In the genomic region with DNA sequence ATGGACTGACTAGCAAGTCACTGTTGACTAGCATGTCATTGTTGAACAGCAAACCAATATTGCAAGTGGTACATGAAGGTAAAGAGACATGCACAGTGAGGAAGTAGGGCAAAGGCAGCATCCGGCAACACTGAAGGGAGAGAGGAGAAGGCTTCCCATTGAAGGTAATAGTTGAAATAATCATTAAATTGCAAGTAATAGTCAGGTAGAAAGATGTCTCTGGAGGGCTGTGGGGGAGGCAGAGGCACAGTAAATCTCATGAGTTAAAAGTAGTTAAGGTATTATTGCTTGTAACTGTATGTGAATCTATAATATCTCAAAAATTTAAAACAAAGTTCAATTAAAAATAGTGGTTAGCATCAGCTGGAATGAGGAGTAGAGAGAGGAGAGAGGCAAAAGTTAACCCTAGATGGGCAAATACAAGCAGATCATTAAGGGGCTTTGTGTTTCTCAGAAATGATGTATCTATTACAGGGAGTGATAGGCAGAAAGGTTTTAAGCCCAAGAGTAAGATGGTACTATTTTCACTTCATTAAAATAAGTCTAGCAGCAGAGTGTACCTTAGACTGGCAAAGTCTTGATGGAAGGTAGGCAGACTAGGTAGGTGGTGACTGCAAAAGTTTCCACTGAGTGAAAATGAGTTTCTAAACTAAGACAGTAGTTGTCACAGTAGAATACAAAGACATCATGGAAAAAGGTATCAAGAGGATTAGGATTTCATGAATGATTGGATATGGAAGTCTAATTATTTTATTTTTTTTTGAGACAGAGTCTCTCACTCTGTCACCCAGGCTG, we compare ENCODE assay signal across 34 cellular contexts.
A peak's percentile ranks its signal among the peaks of the same experiment; 100 is the strongest.
DNase-seq lines count a peak whose midpoint lies in the region; ATAC-seq and TF ChIP-seq lines count a peak whose summit lies in the region.
"Had no signal": no experiment of that assay in that cellular context is flagged by ENCODE, and none has a peak within 500 bp of the region (broad histone marks: within the 10 kb centered on the region; RNA-seq: fewer than 3 reads in every experiment).

No MANE protein-coding gene starts in this region.

- H3K4me2 ChIP-seq in Karpas-422 (ENCODE audit: low read depth, low read length, poor library complexity, severe bottlenecking) (no peak overlapping the region), GM23338 (no peak overlapping the region)
- H3K4me2 ChIP-seq: A549; BLaER1; BLaER1 treated with 17β-estradiol and CSF1 and Interleukin-3, amounts not matched to agents 10 nM and 100 nM had no signal

- H3K4me1 Mint-ChIP-seq in Caco-2 (ENCODE audit: low read depth, unreplicated experiment) (peaks cover 22% of the 10 kb centered on the region), GM23338 (no peaks in the 10 kb centered on the region)
- H3K4me1 Mint-ChIP-seq: B cell; CD14-positive monocyte; CD4-positive, CD25-positive, alpha-beta regulatory T cell; CD8-positive, alpha-beta memory T cell had no signal

- H3K4me1 ChIP-seq in Caco-2 (peaks cover 33% of the 10 kb centered on the region), Karpas-422 (ENCODE audit: low read length) (no peaks in the 10 kb centered on the region), GM23338 (ENCODE audit: insufficient read depth) (no peaks in the 10 kb centered on the region)
- H3K4me1 ChIP-seq: A549, BE2C had no signal

- H3K27me3 Mint-ChIP-seq in Caco-2 (ENCODE audit: insufficient read depth, unreplicated experiment) (no peaks in the 10 kb centered on the region), GM23338 (ENCODE audit: insufficient read depth, low read depth, poor library complexity) (no peaks in the 10 kb centered on the region)
- H3K27me3 Mint-ChIP-seq: B cell; CD4-positive, alpha-beta T cell; CD8-positive, alpha-beta memory T cell had no signal

- H3K36me3 ChIP-seq in Caco-2 (ENCODE audit: control insufficient read depth, insufficient read depth, low read length), result no peaks in the 10 kb centered on the region
- no peaks in the 10 kb centered on the region for H3K36me3 ChIP-seq in Karpas-422 (ENCODE audit: insufficient read depth, low read length)
- no peaks in the 10 kb centered on the region for H3K36me3 ChIP-seq in GM23338 (ENCODE audit: insufficient read depth)
- H3K36me3 ChIP-seq: BE2C; BLaER1; BLaER1 treated with 17β-estradiol and CSF1 and Interleukin-3, amounts not matched to agents 10 nM and 100 nM had no signal

- TF ChIP-seq CTCF in Caco-2 (IDR thresholded peaks at IDR 0.05; ENCODE audit: insufficient read depth in 1 of 2, low read depth in 1 of 2, low read length in 1 of 2, severe bottlenecking in 1 of 2, unreplicated experiment in 1 of 2), result no peak
- no peak for TF ChIP-seq CTCF in GM23338 (conservative IDR thresholded peaks at IDR 0.05; ENCODE audit: low read depth in 2 of 2)

- H3K36me3 Mint-ChIP-seq in Caco-2 (ENCODE audit: insufficient read depth, unreplicated experiment) (peaks cover 6% of the 10 kb centered on the region), GM23338 (ENCODE audit: low read depth) (no peaks in the 10 kb centered on the region)
- H3K36me3 Mint-ChIP-seq: CD14-positive monocyte; CD4-positive, alpha-beta memory T cell; CD4-positive, CD25-positive, alpha-beta regulatory T cell; CD8-positive, alpha-beta memory T cell; CD8-positive, alpha-beta T cell had no signal

- H3K79me2 ChIP-seq in Karpas-422 (ENCODE audit: low read length), result no peaks in the 10 kb centered on the region
- H3K79me2 ChIP-seq in GM23338 (replicated peaks; ENCODE audit: insufficient read depth), result no peaks in the 10 kb centered on the region

- CTCF ChIA-PET in Caco-2 (lab: Charles Lee), result no interaction called here

- H4K20me1 ChIP-seq in Karpas-422 (ENCODE audit: insufficient read depth, low read depth, low read length), result no peaks in the 10 kb centered on the region
- H4K20me1 ChIP-seq in GM23338 (replicated peaks; ENCODE audit: insufficient read depth), result no peaks in the 10 kb centered on the region
- H4K20me1 ChIP-seq: BLaER1; BLaER1 treated with 17β-estradiol and CSF1 and Interleukin-3, amounts not matched to agents 10 nM and 100 nM had no signal

- H2AFZ ChIP-seq in Karpas-422 (ENCODE audit: low read length) (no peak overlapping the region), GM23338 (no peak overlapping the region)

- H3K9ac ChIP-seq in Karpas-422 (ENCODE audit: low read length), result no peak overlapping the region
- H3K9ac ChIP-seq: BLaER1; BLaER1 treated with 17β-estradiol and CSF1 and Interleukin-3, amounts not matched to agents 10 nM and 100 nM had no signal

- intact Hi-C loops in Caco-2 (cut with micrococcal nuclease; ENCODE audit: unreplicated experiment), result loop anchor here (2.0 kb wide), 1 partner anchor 29 kb away; no protein-coding TSS in a partner anchor

- TSS peak; percentile 78 for BruUV-seq in Caco-2 (replicated peaks; lab: Mats Ljungman, UMichigan)

- POLR2A ChIA-PET in Caco-2 (lab: Charles Lee), result no interaction called here

- H3K27ac ChIP-seq in Karpas-422 (ENCODE audit: low read length) (no peak overlapping the region), caudate nucleus (ENCODE audit: low read depth, low read length) (peak overlapping the region; percentile 16), GM23338 (ENCODE audit: low read depth) (no peak overlapping the region)
- H3K27ac ChIP-seq: 22Rv1; A549; BLaER1; BLaER1 treated with 17β-estradiol and CSF1 and Interleukin-3, amounts not matched to agents 10 nM and 100 nM; C4-2B had no signal

- no peaks in the 10 kb centered on the region for H3F3A ChIP-seq in GM23338 (replicated peaks; ENCODE audit: low read depth)

- H3K4me3 Mint-ChIP-seq in Caco-2 (ENCODE audit: unreplicated experiment), result peak overlapping the region; percentile 56
- H3K4me3 Mint-ChIP-seq in GM23338, result no peak overlapping the region
- H3K4me3 Mint-ChIP-seq: B cell; CD14-positive monocyte; CD4-positive, alpha-beta memory T cell; CD4-positive, alpha-beta T cell; CD4-positive, CD25-positive, alpha-beta regulatory T cell; CD8-positive, alpha-beta memory T cell; CD8-positive, alpha-beta T cell had no signal

- DNase-seq in Caco-2, result no peak
- peak; percentile 7 for DNase-seq in Karpas-422
- DNase-seq in caudate nucleus (lab: John Stamatoyannopoulos, UW), result peak in 16 of 61 donors; percentile 0 to 81 (median 4)
- peak; percentile 60 for DNase-seq in putamen (ENCODE audit: low spot score)
- DNase-seq in GM23338 (ENCODE audit: low spot score), result no peak
- DNase-seq: 8988T; ACHN; AML-193; BE2C; C1 segment of cervical spinal cord; Calu3; CD4-positive, alpha-beta memory T cell; CD4-positive, alpha-beta T cell; CD4-positive, CD25-positive, alpha-beta regulatory T cell; CD8-positive, alpha-beta memory T cell; CD8-positive, alpha-beta T cell; COR-L47; DMS 273 treated with DMSO at 0.1 percent for 48 hours; DMS153; DMS53; DMS79; DMS79 treated with DMSO at 0.1 percent for 48 hours; DND-41; EL had no signal

- H3K9me2 ChIP-seq in Karpas-422 (replicated peaks; ENCODE audit: insufficient read depth, low read length) (no peaks in the 10 kb centered on the region), GM23338 (ENCODE audit: insufficient read depth) (no peaks in the 10 kb centered on the region)

- H3K9me3 ChIP-seq in Caco-2 (no peaks in the 10 kb centered on the region), Karpas-422 (ENCODE audit: low read length) (no peaks in the 10 kb centered on the region)
- H3K9me3 ChIP-seq: A549, BE2C, BLaER1 had no signal

- H3K4me3 ChIP-seq in Caco-2 (ENCODE audit: low read depth, low read length), result no peak overlapping the region
- H3K4me3 ChIP-seq in Karpas-422 (ENCODE audit: low read length), result no peak overlapping the region
- no peak overlapping the region for H3K4me3 ChIP-seq in GM23338
- H3K4me3 ChIP-seq: A549; BLaER1; BLaER1 treated with 17β-estradiol and CSF1 and Interleukin-3, amounts not matched to agents 10 nM and 100 nM had no signal

- peak overlapping the region; percentile 90 for H3K27ac Mint-ChIP-seq in Caco-2 (ENCODE audit: unreplicated experiment)
- H3K27ac Mint-ChIP-seq in GM23338, result no peak overlapping the region
- H3K27ac Mint-ChIP-seq: B cell; CD14-positive monocyte; CD4-positive, alpha-beta memory T cell; CD4-positive, alpha-beta T cell; CD4-positive, CD25-positive, alpha-beta regulatory T cell; CD8-positive, alpha-beta memory T cell; CD8-positive, alpha-beta T cell had no signal

- H3K27me3 ChIP-seq in Caco-2 (replicated peaks; ENCODE audit: control insufficient read depth, insufficient read depth, low read length) (no peaks in the 10 kb centered on the region), Karpas-422 (ENCODE audit: low read length) (no peaks in the 10 kb centered on the region), GM23338 (ENCODE audit: insufficient read depth) (no peaks in the 10 kb centered on the region)
- H3K27me3 ChIP-seq: BE2C; BLaER1; BLaER1 treated with 17β-estradiol and CSF1 and Interleukin-3, amounts not matched to agents 10 nM and 100 nM had no signal

- ATAC-seq in GM21825 (IDR thresholded peaks at IDR 0.05; ENCODE audit: unreplicated experiment) (no peak), HG03108 (IDR thresholded peaks at IDR 0.05; ENCODE audit: unreplicated experiment) (no peak), GM23338 (no peak), HG03521 (IDR thresholded peaks at IDR 0.05; ENCODE audit: unreplicated experiment) (no peak)
- ATAC-seq: A549; CD8-positive, alpha-beta T cell had no signal

- H3K9me3 Mint-ChIP-seq in Caco-2 (ENCODE audit: unreplicated experiment), result peaks cover 12% of the 10 kb centered on the region
- no peaks in the 10 kb centered on the region for H3K9me3 Mint-ChIP-seq in GM23338
- H3K9me3 Mint-ChIP-seq: CD8-positive, alpha-beta T cell had no signal

TF ChIP-seq in GM23338, 12 proteins besides CTCF, POLR2A, EP300 and RAD21 (continues in another document):
- TF ChIP-seq NANOG (IDR thresholded peaks at IDR 0.05; ENCODE audit: borderline replicate concordance), result no peak
- no peak for TF ChIP-seq ZNF114 (CRISPR knock-in tag; IDR thresholded peaks at IDR 0.05)
- no peak for TF ChIP-seq EZH2phosphoT487 (IDR thresholded peaks at IDR 0.05; ENCODE audit: unreplicated experiment)

Comparison
In these comparisons a context has a peak if more than half of its experiments do, and no peak if none do; other contexts are left out.
1. DNase-seq: peak in Karpas-422 (single experiment) and putamen (single experiment); none in Caco-2 (0 of 2) and GM23338 (single experiment).